1 cellular context compared by ENCODE assay signal in the genomic region with DNA sequence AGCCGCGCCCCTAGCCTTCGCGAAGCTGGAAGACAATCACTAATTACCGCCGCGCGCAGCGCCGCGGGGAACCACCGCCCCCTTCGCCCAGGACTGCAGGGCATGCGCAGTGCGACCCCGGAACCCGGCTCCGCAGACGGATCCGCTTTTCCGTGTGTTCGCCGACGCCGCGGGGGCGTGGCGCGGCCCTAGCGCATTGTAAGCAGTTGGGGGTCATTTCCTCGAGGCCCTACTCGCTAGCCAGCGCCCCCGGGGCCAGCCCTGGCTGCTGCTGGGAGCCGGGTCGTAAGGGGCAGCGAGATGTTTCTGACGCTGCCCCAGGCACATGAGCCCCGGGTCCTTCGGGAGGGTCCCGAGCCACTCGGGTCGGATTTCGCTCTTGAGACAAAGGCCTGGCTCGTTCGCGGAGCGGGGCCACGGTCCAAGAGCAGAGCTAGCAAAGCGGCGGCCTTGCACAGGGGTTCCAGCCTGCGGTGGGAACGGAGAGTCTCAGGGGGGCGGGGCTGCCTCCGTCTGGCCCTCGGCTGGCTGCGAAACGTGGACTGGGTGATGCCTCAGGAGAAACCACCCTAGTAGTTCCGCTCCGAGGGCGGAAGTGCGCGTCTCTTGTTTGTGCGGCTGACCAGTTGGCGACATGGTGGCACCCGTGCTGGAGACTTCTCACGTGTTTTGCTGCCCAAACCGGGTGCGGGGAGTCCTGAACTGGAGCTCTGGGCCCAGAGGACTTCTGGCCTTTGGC.
A peak's percentile ranks its signal among the peaks of the same experiment; 100 is the strongest.
TF ChIP-seq lines count a peak whose summit lies in the region.

A gene with protein sequence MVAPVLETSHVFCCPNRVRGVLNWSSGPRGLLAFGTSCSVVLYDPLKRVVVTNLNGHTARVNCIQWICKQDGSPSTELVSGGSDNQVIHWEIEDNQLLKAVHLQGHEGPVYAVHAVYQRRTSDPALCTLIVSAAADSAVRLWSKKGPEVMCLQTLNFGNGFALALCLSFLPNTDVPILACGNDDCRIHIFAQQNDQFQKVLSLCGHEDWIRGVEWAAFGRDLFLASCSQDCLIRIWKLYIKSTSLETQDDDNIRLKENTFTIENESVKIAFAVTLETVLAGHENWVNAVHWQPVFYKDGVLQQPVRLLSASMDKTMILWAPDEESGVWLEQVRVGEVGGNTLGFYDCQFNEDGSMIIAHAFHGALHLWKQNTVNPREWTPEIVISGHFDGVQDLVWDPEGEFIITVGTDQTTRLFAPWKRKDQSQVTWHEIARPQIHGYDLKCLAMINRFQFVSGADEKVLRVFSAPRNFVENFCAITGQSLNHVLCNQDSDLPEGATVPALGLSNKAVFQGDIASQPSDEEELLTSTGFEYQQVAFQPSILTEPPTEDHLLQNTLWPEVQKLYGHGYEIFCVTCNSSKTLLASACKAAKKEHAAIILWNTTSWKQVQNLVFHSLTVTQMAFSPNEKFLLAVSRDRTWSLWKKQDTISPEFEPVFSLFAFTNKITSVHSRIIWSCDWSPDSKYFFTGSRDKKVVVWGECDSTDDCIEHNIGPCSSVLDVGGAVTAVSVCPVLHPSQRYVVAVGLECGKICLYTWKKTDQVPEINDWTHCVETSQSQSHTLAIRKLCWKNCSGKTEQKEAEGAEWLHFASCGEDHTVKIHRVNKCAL (plus strand): TSS at position 600 of the 739 bp plus-strand sequence. CDS start 35 bp downstream, at position 635.
A gene with protein sequence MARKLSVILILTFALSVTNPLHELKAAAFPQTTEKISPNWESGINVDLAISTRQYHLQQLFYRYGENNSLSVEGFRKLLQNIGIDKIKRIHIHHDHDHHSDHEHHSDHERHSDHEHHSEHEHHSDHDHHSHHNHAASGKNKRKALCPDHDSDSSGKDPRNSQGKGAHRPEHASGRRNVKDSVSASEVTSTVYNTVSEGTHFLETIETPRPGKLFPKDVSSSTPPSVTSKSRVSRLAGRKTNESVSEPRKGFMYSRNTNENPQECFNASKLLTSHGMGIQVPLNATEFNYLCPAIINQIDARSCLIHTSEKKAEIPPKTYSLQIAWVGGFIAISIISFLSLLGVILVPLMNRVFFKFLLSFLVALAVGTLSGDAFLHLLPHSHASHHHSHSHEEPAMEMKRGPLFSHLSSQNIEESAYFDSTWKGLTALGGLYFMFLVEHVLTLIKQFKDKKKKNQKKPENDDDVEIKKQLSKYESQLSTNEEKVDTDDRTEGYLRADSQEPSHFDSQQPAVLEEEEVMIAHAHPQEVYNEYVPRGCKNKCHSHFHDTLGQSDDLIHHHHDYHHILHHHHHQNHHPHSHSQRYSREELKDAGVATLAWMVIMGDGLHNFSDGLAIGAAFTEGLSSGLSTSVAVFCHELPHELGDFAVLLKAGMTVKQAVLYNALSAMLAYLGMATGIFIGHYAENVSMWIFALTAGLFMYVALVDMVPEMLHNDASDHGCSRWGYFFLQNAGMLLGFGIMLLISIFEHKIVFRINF (minus strand): TSS at position 41 of the 739 bp plus-strand sequence. CDS start 2,333 bp downstream, outside the sequence.

TF ChIP-seq in HepG2, 621 proteins besides CTCF, POLR2A, EP300 and RAD21 (continued from another document and continues in another):
- TF ChIP-seq ZNF12 (CRISPR knock-in tag; IDR thresholded peaks at IDR 0.05) (peak; percentile 8; the same call in 1 of the 2 replicates), HDAC2 (CRISPR knock-in tag; IDR thresholded peaks at IDR 0.05) (peak; percentile 78), MYNN (CRISPR knock-in tag; IDR thresholded peaks at IDR 0.05; ENCODE audit: low read depth) (peak; percentile 50; the same call in 1 of the 2 replicates), ZFX (CRISPR knock-in tag; IDR thresholded peaks at IDR 0.05; ENCODE audit: low read depth) (peak; percentile 99), NBN (conservative IDR thresholded peaks at IDR 0.05) (no peak), FIP1L1 (IDR thresholded peaks at IDR 0.05; ENCODE audit: borderline replicate concordance, insufficient read depth, low read depth, low read length) (no peak), ZNF775 (CRISPR knock-in tag; IDR thresholded peaks at IDR 0.05; ENCODE audit: borderline replicate concordance) (no peak), SNAPC5 (CRISPR knock-in tag; IDR thresholded peaks at IDR 0.05; ENCODE audit: borderline replicate concordance) (0 out of 2 replicates have a peak, but pooled peaks have one; percentile 59), PHF8 (CRISPR knock-in tag; IDR thresholded peaks at IDR 0.05) (peak; percentile 97), POLR2AphosphoS2 (IDR thresholded peaks at IDR 0.05; ENCODE audit: low read depth, low read length) (no peak), ZNF253 (CRISPR knock-in tag; IDR thresholded peaks at IDR 0.05; ENCODE audit: borderline replicate concordance) (no peak), KLF9 (CRISPR knock-in tag; IDR thresholded peaks at IDR 0.05; ENCODE audit: low read depth) (peak; percentile 91), PLRG1 (conservative IDR thresholded peaks at IDR 0.05) (no peak), FLYWCH1 (CRISPR knock-in tag; IDR thresholded peaks at IDR 0.05) (peak; percentile 82; the same call in 1 of the 2 replicates), ZNF674 (CRISPR knock-in tag; IDR thresholded peaks at IDR 0.05; ENCODE audit: low read depth) (no peak), ZNF225 (CRISPR knock-in tag; IDR thresholded peaks at IDR 0.05) (peak; percentile 51; the same call in 1 of the 2 replicates), ZBTB38 (CRISPR knock-in tag; IDR thresholded peaks at IDR 0.05) (peak; percentile 78), ZNF549 (CRISPR knock-in tag; IDR thresholded peaks at IDR 0.05) (no peak), DNMT3B (CRISPR knock-in tag; conservative IDR thresholded peaks at IDR 0.05) (peak; percentile 25; the same call in 1 of the 2 replicates), ZNF816 (CRISPR knock-in tag; IDR thresholded peaks at IDR 0.05; ENCODE audit: borderline replicate concordance) (no peak; the same call in 1 of the 2 replicates), MYC (CRISPR knock-in tag; IDR thresholded peaks at IDR 0.05; ENCODE audit: borderline replicate concordance) (peak; percentile 78), ZNF124 (CRISPR knock-in tag; IDR thresholded peaks at IDR 0.05) (peak; percentile 58), SKI (IDR thresholded peaks at IDR 0.05; ENCODE audit: partially characterized antibody) (peak; percentile 17), ZBTB7B (CRISPR knock-in tag; IDR thresholded peaks at IDR 0.05) (peak; percentile 64), RBAK (CRISPR knock-in tag; IDR thresholded peaks at IDR 0.05) (no peak)
- TF ChIP-seq, protein P1, sequence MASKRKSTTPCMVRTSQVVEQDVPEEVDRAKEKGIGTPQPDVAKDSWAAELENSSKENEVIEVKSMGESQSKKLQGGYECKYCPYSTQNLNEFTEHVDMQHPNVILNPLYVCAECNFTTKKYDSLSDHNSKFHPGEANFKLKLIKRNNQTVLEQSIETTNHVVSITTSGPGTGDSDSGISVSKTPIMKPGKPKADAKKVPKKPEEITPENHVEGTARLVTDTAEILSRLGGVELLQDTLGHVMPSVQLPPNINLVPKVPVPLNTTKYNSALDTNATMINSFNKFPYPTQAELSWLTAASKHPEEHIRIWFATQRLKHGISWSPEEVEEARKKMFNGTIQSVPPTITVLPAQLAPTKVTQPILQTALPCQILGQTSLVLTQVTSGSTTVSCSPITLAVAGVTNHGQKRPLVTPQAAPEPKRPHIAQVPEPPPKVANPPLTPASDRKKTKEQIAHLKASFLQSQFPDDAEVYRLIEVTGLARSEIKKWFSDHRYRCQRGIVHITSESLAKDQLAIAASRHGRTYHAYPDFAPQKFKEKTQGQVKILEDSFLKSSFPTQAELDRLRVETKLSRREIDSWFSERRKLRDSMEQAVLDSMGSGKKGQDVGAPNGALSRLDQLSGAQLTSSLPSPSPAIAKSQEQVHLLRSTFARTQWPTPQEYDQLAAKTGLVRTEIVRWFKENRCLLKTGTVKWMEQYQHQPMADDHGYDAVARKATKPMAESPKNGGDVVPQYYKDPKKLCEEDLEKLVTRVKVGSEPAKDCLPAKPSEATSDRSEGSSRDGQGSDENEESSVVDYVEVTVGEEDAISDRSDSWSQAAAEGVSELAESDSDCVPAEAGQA (IDR thresholded peaks at IDR 0.05; ENCODE audit: low read depth), result peak; percentile 69; the same call in 1 of the 2 replicates
- TF ChIP-seq, protein P1 (CRISPR knock-in tag; IDR thresholded peaks at IDR 0.05; ENCODE audit: borderline replicate concordance), result peak; percentile 61; the same call in 1 of the 2 replicates
- TF ChIP-seq, protein P2, sequence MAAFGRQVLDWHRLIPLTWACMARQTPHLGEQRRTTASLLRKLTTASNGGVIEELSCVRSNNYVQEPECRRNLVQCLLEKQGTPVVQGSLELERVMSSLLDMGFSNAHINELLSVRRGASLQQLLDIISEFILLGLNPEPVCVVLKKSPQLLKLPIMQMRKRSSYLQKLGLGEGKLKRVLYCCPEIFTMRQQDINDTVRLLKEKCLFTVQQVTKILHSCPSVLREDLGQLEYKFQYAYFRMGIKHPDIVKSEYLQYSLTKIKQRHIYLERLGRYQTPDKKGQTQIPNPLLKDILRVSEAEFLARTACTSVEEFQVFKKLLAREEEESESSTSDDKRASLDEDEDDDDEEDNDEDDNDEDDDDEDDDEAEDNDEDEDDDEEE (CRISPR knock-in tag; IDR thresholded peaks at IDR 0.05), result peak; percentile 87
- TF ChIP-seq, protein P3, sequence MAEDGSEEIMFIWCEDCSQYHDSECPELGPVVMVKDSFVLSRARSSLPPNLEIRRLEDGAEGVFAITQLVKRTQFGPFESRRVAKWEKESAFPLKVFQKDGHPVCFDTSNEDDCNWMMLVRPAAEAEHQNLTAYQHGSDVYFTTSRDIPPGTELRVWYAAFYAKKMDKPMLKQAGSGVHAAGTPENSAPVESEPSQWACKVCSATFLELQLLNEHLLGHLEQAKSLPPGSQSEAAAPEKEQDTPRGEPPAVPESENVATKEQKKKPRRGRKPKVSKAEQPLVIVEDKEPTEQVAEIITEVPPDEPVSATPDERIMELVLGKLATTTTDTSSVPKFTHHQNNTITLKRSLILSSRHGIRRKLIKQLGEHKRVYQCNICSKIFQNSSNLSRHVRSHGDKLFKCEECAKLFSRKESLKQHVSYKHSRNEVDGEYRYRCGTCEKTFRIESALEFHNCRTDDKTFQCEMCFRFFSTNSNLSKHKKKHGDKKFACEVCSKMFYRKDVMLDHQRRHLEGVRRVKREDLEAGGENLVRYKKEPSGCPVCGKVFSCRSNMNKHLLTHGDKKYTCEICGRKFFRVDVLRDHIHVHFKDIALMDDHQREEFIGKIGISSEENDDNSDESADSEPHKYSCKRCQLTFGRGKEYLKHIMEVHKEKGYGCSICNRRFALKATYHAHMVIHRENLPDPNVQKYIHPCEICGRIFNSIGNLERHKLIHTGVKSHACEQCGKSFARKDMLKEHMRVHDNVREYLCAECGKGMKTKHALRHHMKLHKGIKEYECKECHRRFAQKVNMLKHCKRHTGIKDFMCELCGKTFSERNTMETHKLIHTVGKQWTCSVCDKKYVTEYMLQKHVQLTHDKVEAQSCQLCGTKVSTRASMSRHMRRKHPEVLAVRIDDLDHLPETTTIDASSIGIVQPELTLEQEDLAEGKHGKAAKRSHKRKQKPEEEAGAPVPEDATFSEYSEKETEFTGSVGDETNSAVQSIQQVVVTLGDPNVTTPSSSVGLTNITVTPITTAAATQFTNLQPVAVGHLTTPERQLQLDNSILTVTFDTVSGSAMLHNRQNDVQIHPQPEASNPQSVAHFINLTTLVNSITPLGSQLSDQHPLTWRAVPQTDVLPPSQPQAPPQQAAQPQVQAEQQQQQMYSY (CRISPR knock-in tag; IDR thresholded peaks at IDR 0.05), result peak; percentile 99
- TF ChIP-seq, protein P4, sequence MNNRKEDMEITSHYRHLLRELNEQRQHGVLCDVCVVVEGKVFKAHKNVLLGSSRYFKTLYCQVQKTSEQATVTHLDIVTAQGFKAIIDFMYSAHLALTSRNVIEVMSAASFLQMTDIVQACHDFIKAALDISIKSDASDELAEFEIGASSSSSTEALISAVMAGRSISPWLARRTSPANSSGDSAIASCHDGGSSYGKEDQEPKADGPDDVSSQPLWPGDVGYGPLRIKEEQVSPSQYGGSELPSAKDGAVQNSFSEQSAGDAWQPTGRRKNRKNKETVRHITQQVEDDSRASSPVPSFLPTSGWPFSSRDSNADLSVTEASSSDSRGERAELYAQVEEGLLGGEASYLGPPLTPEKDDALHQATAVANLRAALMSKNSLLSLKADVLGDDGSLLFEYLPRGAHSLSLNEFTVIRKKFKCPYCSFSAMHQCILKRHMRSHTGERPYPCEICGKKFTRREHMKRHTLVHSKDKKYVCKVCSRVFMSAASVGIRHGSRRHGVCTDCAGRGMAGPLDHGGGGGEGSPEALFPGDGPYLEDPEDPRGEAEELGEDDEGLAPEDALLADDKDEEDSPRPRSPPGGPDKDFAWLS (CRISPR knock-in tag; IDR thresholded peaks at IDR 0.05; ENCODE audit: borderline replicate concordance), result no peak
